ENCODE assay signal across 8 cellular contexts in the genomic region with DNA sequence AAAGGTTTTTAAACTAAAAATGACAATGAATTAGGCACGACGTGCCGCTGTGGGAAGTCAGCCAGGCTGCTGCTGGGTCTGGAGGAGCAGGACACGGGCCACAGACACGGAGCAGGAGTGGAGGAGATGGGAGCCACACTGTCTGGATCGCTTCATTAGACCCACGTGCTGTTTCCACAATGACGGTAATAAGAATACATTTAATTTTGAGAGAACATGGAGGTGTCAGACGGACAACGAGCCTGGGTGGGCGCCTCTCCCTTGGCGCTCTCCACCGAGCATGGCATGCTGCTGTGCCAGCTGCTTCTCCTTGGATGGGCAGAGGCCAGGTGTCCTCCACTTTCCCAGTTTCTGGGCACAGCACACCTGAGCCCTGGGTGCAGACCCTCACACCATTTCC. TPM values are rescaled to one million over a fixed set of nuclear protein-coding genes. Genes with fewer than 3 reads are reported as not detected.
A peak's percentile ranks its signal among the peaks of the same experiment; 100 is the strongest.
DNase-seq lines count a peak whose midpoint lies in the region; ATAC-seq, FAIRE-seq and TF ChIP-seq lines count a peak whose summit lies in the region.
"Not testable (repeated sequence)": the region's sequence is repeated elsewhere in the genome, so short reads cannot be mapped to it uniquely, and the experiment has no call there.
"Had no signal": no experiment of that assay in that cellular context is flagged by ENCODE, and none has a peak within 500 bp of the region (broad histone marks: within the 10 kb centered on the region; RNA-seq: fewer than 3 reads in every experiment).

No MANE protein-coding gene starts in this region.

- not testable (repeated sequence) for FAIRE-seq in GM12892 (lab: Jason Lieb, UNC); kidney (lab: Jason Lieb, UNC)

- not testable (repeated sequence) for TF ChIP-seq CTCF in gastroesophageal sphincter (IDR thresholded peaks at IDR 0.05); kidney (IDR thresholded peaks at IDR 0.05; ENCODE audit: borderline replicate concordance, extremely low read depth, insufficient read depth); neural progenitor cell (IDR thresholded peaks at IDR 0.05)

- not testable (repeated sequence) for H3K4me1 Mint-ChIP-seq in activated CD4-positive, alpha-beta T cell treated with anti-CD3 and anti-CD28 coated beads for 36 hours; neural progenitor cell

- H3K79me2 ChIP-seq in neural progenitor cell (ENCODE audit: low read depth), result not testable (repeated sequence)

- H3K27ac ChIP-seq in gastroesophageal sphincter (peak overlapping the region in 3 of 4 donors; percentile 30 to 82 (median 72)), substantia nigra (ENCODE audit: low read depth, low read length, poor library complexity, severe bottlenecking) (peak overlapping the region; percentile 49)
- H3K27ac ChIP-seq in kidney (ENCODE audit: low read depth in 2 of 2, low read length in 2 of 2); neural progenitor cell: not testable (repeated sequence)

- not testable (repeated sequence) for ATAC-seq in activated CD4-positive, alpha-beta T cell treated with anti-CD3 and anti-CD28 coated beads for 36 hours; gastroesophageal sphincter

- H3K4me3 Mint-ChIP-seq in activated CD4-positive, alpha-beta T cell treated with anti-CD3 and anti-CD28 coated beads for 36 hours, result not testable (repeated sequence)
- peak overlapping the region; percentile 67 for H3K4me3 Mint-ChIP-seq in neural progenitor cell

- TF ChIP-seq POLR2A in GM12892 (IDR thresholded peaks at IDR 0.05; ENCODE audit: low read depth, low read length); gastroesophageal sphincter (IDR thresholded peaks at IDR 0.05): not testable (repeated sequence)

- H3K9me3 ChIP-seq in gastroesophageal sphincter; kidney (ENCODE audit: control insufficient read depth in 1 of 2, low read length in 2 of 2); neural progenitor cell (ENCODE audit: low read depth): not testable (repeated sequence)

- H3K4me3 ChIP-seq in gastroesophageal sphincter; kidney (ENCODE audit: low read length in 2 of 2); neural progenitor cell: not testable (repeated sequence)

- H3K4me1 ChIP-seq in gastroesophageal sphincter, result peaks cover 0 to 85% (median 23%) of the 10 kb centered on the region in 3 donors
- not testable (repeated sequence) for H3K4me1 ChIP-seq in kidney (ENCODE audit: control insufficient read depth in 1 of 2, insufficient read depth in 1 of 2, low read depth in 1 of 2, low read length in 2 of 2); neural progenitor cell

- H3K27ac Mint-ChIP-seq in activated CD4-positive, alpha-beta T cell treated with anti-CD3 and anti-CD28 coated beads for 36 hours; neural progenitor cell: not testable (repeated sequence)

- H3K9me3 Mint-ChIP-seq in activated CD4-positive, alpha-beta T cell treated with anti-CD3 and anti-CD28 coated beads for 36 hours (ENCODE audit: low read depth); neural progenitor cell: not testable (repeated sequence)

- POLR2A ChIA-PET in activated CD4-positive, alpha-beta T cell treated with anti-CD3 and anti-CD28 coated beads for 36 hours (lab: Charles Lee), result not testable (repeated sequence)

- not testable (repeated sequence) for H3K27me3 ChIP-seq in gastroesophageal sphincter
- peaks cover 17% of the 10 kb centered on the region for H3K27me3 ChIP-seq in neural progenitor cell

- H3K27me3 Mint-ChIP-seq in activated CD4-positive, alpha-beta T cell treated with anti-CD3 and anti-CD28 coated beads for 36 hours; neural progenitor cell (ENCODE audit: insufficient read depth, low read depth): not testable (repeated sequence)

- not testable (repeated sequence) for H4K20me1 ChIP-seq in neural progenitor cell (ENCODE audit: low read depth)

- not testable (repeated sequence) for H2AFZ ChIP-seq in neural progenitor cell (replicated peaks)

- H3K9ac ChIP-seq in kidney (ENCODE audit: low read length in 2 of 2); neural progenitor cell: not testable (repeated sequence)

- H3K4me2 ChIP-seq in neural progenitor cell, result not testable (repeated sequence)

- CTCF ChIA-PET in activated CD4-positive, alpha-beta T cell treated with anti-CD3 and anti-CD28 coated beads for 36 hours (lab: Charles Lee), result not testable (repeated sequence)

- TF ChIP-seq EP300 in gastroesophageal sphincter (IDR thresholded peaks at IDR 0.05), result not testable (repeated sequence)

- H3K36me3 Mint-ChIP-seq in activated CD4-positive, alpha-beta T cell treated with anti-CD3 and anti-CD28 coated beads for 36 hours (ENCODE audit: low read depth); neural progenitor cell: not testable (repeated sequence)

- H3F3A ChIP-seq in neural progenitor cell (ENCODE audit: low read depth), result not testable (repeated sequence)

- peak; percentile 3 for DNase-seq in GM12892 (ENCODE audit: insufficient read length)
- DNase-seq in activated CD4-positive, alpha-beta T cell treated with anti-CD3 and anti-CD28 coated beads for 36 hours, result peak; percentile 1
- DNase-seq in activated effector memory CD4-positive, alpha-beta T cell treated with anti-CD3 and anti-CD28 coated beads, Interleukin-2, amount 50 U/mL, for 16 hours, result peak; percentile 38
- peak; percentile 45 for DNase-seq in kidney
- DNase-seq in neural progenitor cell (ENCODE audit: low spot score); substantia nigra (lab: John Stamatoyannopoulos, UW): not testable (repeated sequence)

- intact Hi-C loops in activated CD4-positive, alpha-beta T cell treated with anti-CD3 and anti-CD28 coated beads for 36 hours (cut with DNase I, micrococcal nuclease), result loop anchor here in 1 of 2 experiments (5.0 kb wide), 1 partner anchor 96 kb away; no protein-coding TSS in a partner anchor
- intact Hi-C loops in kidney (cut with DNase I), result loop anchor here (10.0 kb wide), 1 partner anchor 94 kb away; no protein-coding TSS in a partner anchor

- 19 to 24% methylated on average over 5 to 8 of the region's 13 CpGs for WGBS in gastroesophageal sphincter (ENCODE audit: low coverage in 1 of 2), 2 donors

- H3K36me3 ChIP-seq in gastroesophageal sphincter; kidney (ENCODE audit: control insufficient read depth in 1 of 2, insufficient read depth in 2 of 2, low read length in 2 of 2); neural progenitor cell: not testable (repeated sequence)

RNA-seq across cellular contexts. Expression of gene TPPP, which starts 12.3 kb away (rescaled TPM):
- 0.40 TPM for polyA plus RNA-seq in GM12892 (2012; ENCODE audit: missing spikeins)
- total RNA-seq in activated CD4-positive, alpha-beta T cell treated with anti-CD3 and anti-CD28 coated beads for 36 hours, result under 1 TPM; 0.21 TPM
- total RNA-seq in gastroesophageal sphincter, result 10 to 100 TPM; 13.3 to 42.8 (median 32.0) TPM
- total RNA-seq in kidney, result 6.9 TPM
- polyA plus RNA-seq in kidney (ENCODE audit: insufficient read depth, low read depth, low replicate concordance), result 5.8 TPM
- total RNA-seq in neural progenitor cell (ENCODE audit: low replicate concordance), result 0.87 TPM in 1 of 2 replicates, not detected in the other
- total RNA-seq: HepG2 had no signal
